ENCODE assay signal across 7 cellular contexts in the genomic region with DNA sequence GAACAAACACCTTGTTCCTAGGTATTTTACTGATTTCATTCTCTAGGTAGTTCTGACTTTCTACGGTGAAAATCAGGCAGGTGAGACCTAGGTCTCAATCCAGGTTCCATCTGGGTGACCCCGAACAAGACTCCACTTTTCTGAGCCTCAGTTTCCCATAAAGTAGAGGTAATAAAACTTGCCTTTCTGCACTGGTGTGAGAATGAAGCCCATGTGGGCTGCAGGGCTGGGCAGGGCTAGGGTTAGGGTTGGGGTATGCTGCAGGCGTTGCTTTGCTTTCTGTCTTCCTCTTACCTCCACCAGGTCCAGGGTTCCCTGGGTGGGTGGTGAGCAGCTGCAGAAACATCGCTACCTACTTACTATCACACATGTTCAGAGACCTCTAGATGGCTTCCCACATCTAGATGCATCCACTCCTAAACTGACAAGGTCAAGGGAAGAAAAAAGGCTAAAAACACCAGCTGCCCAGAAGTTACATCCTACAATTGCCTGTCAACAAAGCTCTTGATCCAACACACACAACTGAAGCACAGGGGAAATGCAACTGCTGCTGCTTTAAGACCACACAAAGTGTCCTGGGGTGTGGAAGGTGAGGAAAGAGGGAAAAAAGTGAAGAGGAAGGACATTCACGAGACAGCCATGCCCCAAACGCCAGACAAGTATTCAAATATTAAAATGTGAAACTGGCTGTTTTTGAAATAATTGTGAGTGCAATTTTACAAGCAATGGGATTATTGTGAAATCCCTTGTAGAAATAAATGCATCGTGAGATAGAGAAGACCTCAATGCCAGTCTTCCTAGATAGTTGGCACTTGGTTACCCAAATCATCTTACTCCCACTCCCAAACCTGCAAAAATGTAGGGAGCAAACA. TPM values are rescaled to one million over a fixed set of nuclear protein-coding genes. Genes with fewer than 3 reads are reported as not detected.
DNase-seq lines count a peak whose midpoint lies in the region; ATAC-seq and TF ChIP-seq lines count a peak whose summit lies in the region.

No MANE protein-coding gene starts in this region.

- H3F3A ChIP-seq in GM23248 (ENCODE audit: insufficient read depth), result peaks cover 41% of the 10 kb centered on the region

- 49 to 52% methylated on average over 7 of the region's 7 CpGs for whole genome bisulfite sequencing in GM23248 (ENCODE audit: low coverage in 1 of 2, low lambda C conversion rate in 2 of 2, missing lambda C conversion rate in 2 of 2), 2 experiments
- 70% methylated on average over 7 of the region's 7 CpGs for WGBS in right cardiac atrium
- 63 to 79% (median 65%) methylated on average over 7 of the region's 7 CpGs for WGBS in spleen, 5 donors

- TF ChIP-seq CTCF in WERI-Rb-1 (IDR thresholded peaks at IDR 0.05; ENCODE audit: low read depth, low read length), result no peak
- TF ChIP-seq CTCF in spleen (IDR thresholded peaks at IDR 0.05 in 8 of 11, conservative IDR thresholded peaks at IDR 0.05 in 3 of 11), result no peak

- no peak for ATAC-seq in right cardiac atrium
- ATAC-seq in stimulated activated naive CD8-positive, alpha-beta T cell treated with anti-CD3 and anti-CD28 coated beads, Interleukin-15, amount 100 ng/mL, for 72 hours, result no peak

- DNase-seq in GM23248 (no peak), WERI-Rb-1 (no peak), right cardiac atrium (peak in 1 of 3 donors; percentile 18), spleen (no peak), NCI-H187 treated with DMSO at 0.1 percent for 48 hours (lab: John Stamatoyannopoulos, UW) (no peak), DMS79 treated with DMSO at 0.1 percent for 48 hours (lab: John Stamatoyannopoulos, UW) (no peak)
- DNase-seq in stimulated activated naive CD8-positive, alpha-beta T cell treated with anti-CD3 and anti-CD28 coated beads, Interleukin-15, amount 100 ng/mL, for 72 hours, result no peak

- no peaks in the 10 kb centered on the region for H3K79me2 ChIP-seq in GM23248 (ENCODE audit: insufficient read depth)

- peaks cover 100% of the 10 kb centered on the region for H3K4me1 Mint-ChIP-seq in stimulated activated naive CD8-positive, alpha-beta T cell treated with anti-CD3 and anti-CD28 coated beads, Interleukin-15, amount 100 ng/mL, for 72 hours

- H3K9me3 Mint-ChIP-seq in stimulated activated naive CD8-positive, alpha-beta T cell treated with anti-CD3 and anti-CD28 coated beads, Interleukin-15, amount 100 ng/mL, for 72 hours, result peaks cover 4 to 23% of the 10 kb centered on the region in 2 donors

- H3K27me3 ChIP-seq in GM23248 (replicated peaks; ENCODE audit: insufficient read depth) (no peaks in the 10 kb centered on the region), WERI-Rb-1 (ENCODE audit: insufficient read depth, low read depth, severe bottlenecking) (no peaks in the 10 kb centered on the region), right cardiac atrium (ENCODE audit: control insufficient read depth, insufficient read depth) (no peaks in the 10 kb centered on the region), spleen (replicated peaks in 1 of 7) (no peaks in the 10 kb centered on the region)

- H2AFZ ChIP-seq in GM23248, result peak overlapping the region; percentile 56

- no peaks in the 10 kb centered on the region for H3K9me2 ChIP-seq in GM23248 (ENCODE audit: insufficient read depth)

- H3K9ac ChIP-seq in GM23248, result peak overlapping the region; percentile 56

- peak overlapping the region; percentile 80 for H3K27ac ChIP-seq in GM23248
- no peak overlapping the region for H3K27ac ChIP-seq in WERI-Rb-1
- peak overlapping the region; percentile 11 for H3K27ac ChIP-seq in right cardiac atrium (ENCODE audit: low read length)
- peak overlapping the region; percentile 29 to 95 (median 88) for H3K27ac ChIP-seq in spleen

- no peaks in the 10 kb centered on the region for H4K20me1 ChIP-seq in GM23248 (ENCODE audit: insufficient read depth)

- no peak overlapping the region for H3K4me3 Mint-ChIP-seq in stimulated activated naive CD8-positive, alpha-beta T cell treated with anti-CD3 and anti-CD28 coated beads, Interleukin-15, amount 100 ng/mL, for 72 hours

- peak overlapping the region in 1 of 2 donors; percentile 72 for H3K27ac Mint-ChIP-seq in stimulated activated naive CD8-positive, alpha-beta T cell treated with anti-CD3 and anti-CD28 coated beads, Interleukin-15, amount 100 ng/mL, for 72 hours

- H3K4me3 ChIP-seq in GM23248 (peak overlapping the region; percentile 49), WERI-Rb-1 (ENCODE audit: low read depth, low read length) (peak overlapping the region; percentile 14), right cardiac atrium (ENCODE audit: low read length) (no peak overlapping the region), spleen (peak overlapping the region in 1 of 8 donors; percentile 13)

- TF ChIP-seq POLR2A in spleen (IDR thresholded peaks at IDR 0.05), result no peak

- H3K27me3 Mint-ChIP-seq in stimulated activated naive CD8-positive, alpha-beta T cell treated with anti-CD3 and anti-CD28 coated beads, Interleukin-15, amount 100 ng/mL, for 72 hours, result no peaks in the 10 kb centered on the region

- intact Hi-C loops in right cardiac atrium (cut with DNase I) (no loop called here), spleen (cut with DNase I; ENCODE audit: low total_unique reads) (loop anchor here (10.0 kb wide), 1 partner anchor 54 kb away; no protein-coding TSS in a partner anchor)

- H3K9me3 ChIP-seq in GM23248 (ENCODE audit: low read depth) (no peaks in the 10 kb centered on the region), WERI-Rb-1 (ENCODE audit: severe bottlenecking) (no peaks in the 10 kb centered on the region), right cardiac atrium (ENCODE audit: control insufficient read depth, low read length) (no peaks in the 10 kb centered on the region), spleen (no peaks in the 10 kb centered on the region)

- H3K4me2 ChIP-seq in GM23248 (ENCODE audit: unreplicated experiment), result peak overlapping the region; percentile 64

- H3K4me1 ChIP-seq in GM23248 (ENCODE audit: insufficient read depth), result peaks cover 30% of the 10 kb centered on the region
- H3K4me1 ChIP-seq in right cardiac atrium (ENCODE audit: control insufficient read depth, insufficient read depth, low read length), result peaks cover 16% of the 10 kb centered on the region
- peaks cover 58 to 100% (median 93%) of the 10 kb centered on the region in 6 donors for H3K4me1 ChIP-seq in spleen

- H3K36me3 ChIP-seq in GM23248 (ENCODE audit: low read depth) (no peaks in the 10 kb centered on the region), WERI-Rb-1 (no peaks in the 10 kb centered on the region), spleen (peaks cover 0 to 41% (median under 1%) of the 10 kb centered on the region in 6 donors)

- in situ Hi-C loops in GM23248 (cut with MboI), result no loop called here

RNA-seq across cellular contexts. Expression of a gene that starts 23.5 kb away (rescaled TPM):
- 2.2 and 2.7 TPM in 2 replicates for total RNA-seq in GM23248 (2014; rRNA removed; shearing (Covaris generic))
- polyA plus RNA-seq in GM23248 (2016; fragmentation: Nextera tagmentation; extraction: Ambion mirVana) (2.9 and 3.3 TPM in 2 replicates), right cardiac atrium (10.5 TPM), spleen (10 to 100 TPM; 11.1 to 16.4 (median 11.2) TPM)
- total RNA-seq in right cardiac atrium (10 to 100 TPM; 14.6 to 26.4 (median 19.6) TPM), spleen (10 to 100 TPM; 62.5 to 96.0 (median 79.4) TPM)
